In genomic region chr1:2504949-2505272, GRCh38 we compare ENCODE assay signal across 18 cellular contexts. TPM values are rescaled to one million over a fixed set of nuclear protein-coding genes. Genes with fewer than 3 reads are reported as not detected.
DNase-seq lines count a peak whose midpoint lies in the region; ATAC-seq and TF ChIP-seq lines count a peak whose summit lies in the region.
"Had no signal": no experiment of that assay in that cellular context is flagged by ENCODE, and none has a peak within 500 bp of the region (broad histone marks: within the 10 kb centered on the region; RNA-seq: fewer than 3 reads in every experiment).

No MANE protein-coding gene starts in this region.

- no peak overlapping the region for H3K9ac ChIP-seq in BLaER1
- peak overlapping the region in 1 of 11 experiments; percentile 15; a peak in 2 of 22 replicates for H3K9ac ChIP-seq in BLaER1 treated with 17β-estradiol and CSF1 and Interleukin-3, amounts not matched to agents 10 nM and 100 nM

- no peaks in the 10 kb centered on the region for H3K9me3 ChIP-seq in BLaER1
- no peaks in the 10 kb centered on the region for H3K9me3 ChIP-seq in BLaER1 treated with 17β-estradiol and CSF1 and Interleukin-3, amounts not matched to agents 10 nM and 100 nM (replicated peaks in 1 of 11)
- H3K9me3 ChIP-seq: A549, BE2C had no signal

- H3K4me1 ChIP-seq in BLaER1 = peaks cover 54% of the 10 kb centered on the region
- H3K4me1 ChIP-seq in BLaER1 treated with 17β-estradiol and CSF1 and Interleukin-3, amounts not matched to agents 10 nM and 100 nM = peaks cover 30 to 58% (median 42%) of the 10 kb centered on the region in 10 experiments
- H3K4me1 ChIP-seq: A549, BE2C had no signal

- ATAC-seq in GM21529 (IDR thresholded peaks at IDR 0.05; ENCODE audit: unreplicated experiment) = no peak

- peaks cover 32% of the 10 kb centered on the region for H3K36me3 ChIP-seq in BLaER1
- H3K36me3 ChIP-seq in BLaER1 treated with 17β-estradiol and CSF1 and Interleukin-3, amounts not matched to agents 10 nM and 100 nM = peaks cover 20 to 32% (median 29%) of the 10 kb centered on the region in 11 experiments
- H3K36me3 ChIP-seq: BE2C had no signal

- POLR2A ChIA-PET in RWPE1 (lab: Yijun Ruan, JAX; ENCODE audit: low non-redundant PET) = no interaction called here

- TF ChIP-seq CTCF in RWPE1 (conservative IDR thresholded peaks at IDR 0.05; ENCODE audit: low read depth) = no peak

- no peaks in the 10 kb centered on the region for H3K27me3 ChIP-seq in BLaER1
- no peaks in the 10 kb centered on the region for H3K27me3 ChIP-seq in BLaER1 treated with 17β-estradiol and CSF1 and Interleukin-3, amounts not matched to agents 10 nM and 100 nM
- H3K27me3 ChIP-seq: BE2C had no signal

- no peak overlapping the region for H3K4me3 ChIP-seq in BLaER1
- H3K4me3 ChIP-seq in BLaER1 treated with 17β-estradiol and CSF1 and Interleukin-3, amounts not matched to agents 10 nM and 100 nM = no peak overlapping the region
- H3K4me3 ChIP-seq: A549, GM23338 had no signal

- CTCF ChIA-PET in RWPE1 (lab: Yijun Ruan, JAX) = no interaction called here

- H3K4me2 ChIP-seq in BLaER1 = peak overlapping the region; percentile 21; the same call in 1 of the 2 replicates
- H3K4me2 ChIP-seq in BLaER1 treated with 17β-estradiol and CSF1 and Interleukin-3, amounts not matched to agents 10 nM and 100 nM = peak overlapping the region in 6 of 11 experiments; percentile 6 to 41 (median 10); a peak in 4 of 22 replicates
- H3K4me2 ChIP-seq: A549, GM23338 had no signal

- no peak overlapping the region for H3K27ac ChIP-seq in BLaER1
- no peak overlapping the region for H3K27ac ChIP-seq in BLaER1 treated with 17β-estradiol and CSF1 and Interleukin-3, amounts not matched to agents 10 nM and 100 nM
- peak overlapping the region; percentile 71 for H3K27ac ChIP-seq in RWPE1
- H3K27ac ChIP-seq: A549 had no signal

- peaks cover 60% of the 10 kb centered on the region for H4K20me1 ChIP-seq in BLaER1
- peaks cover 15 to 84% (median 56%) of the 10 kb centered on the region in 11 experiments; a peak in 21 of 22 replicates for H4K20me1 ChIP-seq in BLaER1 treated with 17β-estradiol and CSF1 and Interleukin-3, amounts not matched to agents 10 nM and 100 nM

- no peak for DNase-seq in RWPE1 (ENCODE audit: low spot score)
- DNase-seq in astrocyte of the hippocampus (ENCODE audit: low read depth, low spot score) = peak; percentile 23
- DNase-seq in SW480 (ENCODE audit: low spot score) = no peak
- DNase-seq in NCI-H187 (lab: John Stamatoyannopoulos, UW) = no peak
- no peak for DNase-seq in cerebellum (ENCODE audit: low spot score)
- DNase-seq: BE2C, Calu3, DMS153, DMS79 treated with DMSO at 0.1 percent for 48 hours, EL, H9, Karpas-422 had no signal

RNA-seq across cellular contexts. Expression of gene PANK4, which starts 21.5 kb away (rescaled TPM):
- total RNA-seq in cerebellum = 31.1 TPM

RNA-seq across cellular contexts. Expression of gene HES5, which starts 25.2 kb away (rescaled TPM):
- 62.8 TPM for total RNA-seq in cerebellum
- total RNA-seq: Calu3, H9, HT1080 had no signal

RNA-seq across cellular contexts. Expression of gene PLCH2, which starts 28.8 kb away (rescaled TPM):
- total RNA-seq in cerebellum = 13.3 TPM

RNA-seq across cellular contexts. Expression of gene TNFRSF14, which starts 51.3 kb away (rescaled TPM):
- total RNA-seq in cerebellum = 2.4 TPM
- total RNA-seq: GM23338 had no signal
